ENCODE assay signal across 34 cellular contexts in genomic region chr10:49357895-49358294, GRCh38. TPM values are rescaled to one million over a fixed set of nuclear protein-coding genes. Genes with fewer than 3 reads are reported as not detected.
"Had no signal": no experiment of that assay in that cellular context is flagged by ENCODE, and none has a peak within 500 bp of the region (broad histone marks: within the 10 kb centered on the region; RNA-seq: fewer than 3 reads in every experiment).

No MANE protein-coding gene starts in this region.

- H3K79me2 ChIP-seq: hepatocyte had no signal

- H3K27ac ChIP-seq: adrenal gland, body of pancreas, esophagus muscularis mucosa, foreskin keratinocyte, gastrocnemius medialis, heart right ventricle, hepatocyte, VCaP had no signal

- H3K4me2 ChIP-seq: hepatocyte had no signal

- H3K9me3 ChIP-seq: adrenal gland, body of pancreas, gastrocnemius medialis had no signal

- H3K36me3 ChIP-seq: adrenal gland, esophagus muscularis mucosa, gastrocnemius medialis, heart right ventricle had no signal

- DNase-seq: activated CD4-positive, alpha-beta memory T cell treated with anti-CD3 and anti-CD28 coated beads, Interleukin-2, amount 10 ng/mL, durations not matched to agents 7 days and 5 days; activated CD4-positive, alpha-beta T cell treated with anti-CD3 and anti-CD28 coated beads for 1 hour; activated CD4-positive, alpha-beta T cell treated with anti-CD3 and anti-CD28 coated beads for 4 hours; activated CD4-positive, alpha-beta T cell treated with anti-CD3 and anti-CD28 coated beads, Interleukin-2, amount 10 ng/mL, durations not matched to agents 7 days and 5 days; activated CD4-positive, alpha-beta T cell treated with anti-CD3 and anti-CD28 coated beads, Interleukin-2, amount 50 U/mL, for 4 hours; activated CD8-positive, alpha-beta memory T cell treated with anti-CD3 and anti-CD28 coated beads, Interleukin-2, amount 50 U/mL, for 48 hours; activated effector memory CD4-positive, alpha-beta T cell treated with Interleukin-2 at 50 U/mL for 16 hours; activated gamma-delta T cell treated with Interleukin-2 at 50 U/mL for 16 hours; activated naive CD4-positive, alpha-beta T cell treated with anti-CD3 and anti-CD28 coated beads for 36 hours; activated naive CD8-positive, alpha-beta T cell treated with anti-CD3 and anti-CD28 coated beads for 36 hours; activated naive CD8-positive, alpha-beta T cell treated with anti-CD3 and anti-CD28 coated beads, Interleukin-2, amount 50 U/mL, for 24 hours; activated T-cell treated with anti-CD3 and anti-CD28 coated beads for 4 hours; activated T-cell treated with anti-CD3 and anti-CD28 coated beads, Interleukin-2, amount 50 U/mL, for 24 hours; adrenal gland; amygdala; aorta; body of pancreas; caudate nucleus; cortex of kidney; dermis blood vessel endothelial cell; effector CD4-positive, alpha-beta T cell; effector memory CD8-positive, alpha-beta T cell; erythroblast; foreskin keratinocyte; gastrocnemius medialis; glutamatergic neuron; heart right ventricle; T-helper 2 cell had no signal

- H2AFZ ChIP-seq: hepatocyte had no signal

- H3K4me1 ChIP-seq: adrenal gland, foreskin keratinocyte, gastrocnemius medialis had no signal

- H3K27me3 ChIP-seq: adrenal gland, body of pancreas, foreskin keratinocyte, gastrocnemius medialis, heart right ventricle, hepatocyte had no signal

- ATAC-seq: activated naive CD8-positive, alpha-beta T cell treated with anti-CD3 and anti-CD28 coated beads, Interleukin-2, amount 50 U/mL, for 24 hours; activated T-helper 17 cell treated with anti-CD3 and anti-CD28 coated beads, Interleukin-2, amount 50 U/mL, for 72 hours; body of pancreas; effector memory CD8-positive, alpha-beta T cell; foreskin keratinocyte; gastrocnemius medialis; heart right ventricle; WTC11 had no signal

- H3K4me3 ChIP-seq: adrenal gland, body of pancreas, esophagus muscularis mucosa, gastrocnemius medialis, heart right ventricle, hepatocyte had no signal

RNA-seq across cellular contexts. Expression of gene DRGX, which starts 38.0 kb away (rescaled TPM):
- total RNA-seq: activated CD4-positive, alpha-beta memory T cell treated with anti-CD3 and anti-CD28 coated beads, Interleukin-2, amount 10 ng/mL, durations not matched to agents 7 days and 5 days; activated CD4-positive, alpha-beta T cell treated with anti-CD3 and anti-CD28 coated beads, Interleukin-2, amount 10 ng/mL, durations not matched to agents 7 days and 5 days; activated naive CD4-positive, alpha-beta T cell treated with anti-CD3 and anti-CD28 coated beads for 36 hours; activated naive CD8-positive, alpha-beta T cell treated with anti-CD3 and anti-CD28 coated beads for 36 hours; activated T-helper 17 cell treated with anti-CD3 and anti-CD28 coated beads, Interleukin-2, amount 50 U/mL, for 72 hours; aorta; body of pancreas; chondrocyte; dermis blood vessel endothelial cell; esophagus muscularis mucosa; foreskin keratinocyte; gastrocnemius medialis; heart right ventricle; hepatocyte; WTC11 had no signal
- polyA plus RNA-seq: aorta, foreskin keratinocyte, heart right ventricle, hepatocyte had no signal

RNA-seq across cellular contexts. Expression of gene C10orf71, which starts 58.9 kb away (rescaled TPM):
- total RNA-seq: activated CD4-positive, alpha-beta memory T cell treated with anti-CD3 and anti-CD28 coated beads, Interleukin-2, amount 10 ng/mL, durations not matched to agents 7 days and 5 days; activated CD4-positive, alpha-beta T cell treated with anti-CD3 and anti-CD28 coated beads, Interleukin-2, amount 10 ng/mL, durations not matched to agents 7 days and 5 days; activated naive CD4-positive, alpha-beta T cell treated with anti-CD3 and anti-CD28 coated beads for 36 hours; activated naive CD8-positive, alpha-beta T cell treated with anti-CD3 and anti-CD28 coated beads for 36 hours; activated T-helper 17 cell treated with anti-CD3 and anti-CD28 coated beads, Interleukin-2, amount 50 U/mL, for 72 hours; chondrocyte; dermis blood vessel endothelial cell; foreskin keratinocyte; hepatocyte; WTC11 had no signal
- polyA plus RNA-seq: foreskin keratinocyte, hepatocyte had no signal
